2 cellular contexts compared by ENCODE assay signal in the genomic region with DNA sequence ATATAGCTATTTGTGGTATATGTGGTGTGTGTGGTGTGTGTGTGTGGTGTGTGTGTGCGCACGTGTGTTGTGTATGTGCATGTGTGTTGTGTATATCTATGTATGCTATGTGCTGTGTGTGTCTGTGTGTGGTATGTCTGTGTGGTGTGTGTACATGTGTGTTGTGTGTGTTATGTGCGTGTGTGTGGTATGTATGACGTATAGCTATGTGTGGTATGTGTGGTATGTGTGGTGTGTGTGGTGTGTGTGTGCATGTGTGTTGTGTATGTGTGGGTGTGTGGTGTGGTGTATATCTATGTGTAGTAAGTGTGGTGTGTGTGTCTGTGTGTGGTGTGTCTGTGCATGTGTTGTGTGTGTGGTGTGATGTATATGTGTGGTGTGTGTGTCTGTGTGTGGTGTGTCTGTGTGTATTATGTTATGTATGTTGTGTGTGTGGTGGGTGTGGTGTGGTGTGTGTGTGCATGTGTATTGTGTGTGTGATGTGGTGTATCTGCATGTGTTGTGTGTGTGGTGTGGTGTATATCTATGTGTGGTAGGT.
A peak's percentile ranks its signal among the peaks of the same experiment; 100 is the strongest.
TF ChIP-seq lines count a peak whose summit lies in the region.

No MANE protein-coding gene starts in this region.

TF ChIP-seq in HCT116, 20 proteins besides CTCF, POLR2A, EP300 and RAD21:
- no peak for TF ChIP-seq FOSL1 (IDR thresholded peaks at IDR 0.05; ENCODE audit: low read depth)
- TF ChIP-seq, protein P1, sequence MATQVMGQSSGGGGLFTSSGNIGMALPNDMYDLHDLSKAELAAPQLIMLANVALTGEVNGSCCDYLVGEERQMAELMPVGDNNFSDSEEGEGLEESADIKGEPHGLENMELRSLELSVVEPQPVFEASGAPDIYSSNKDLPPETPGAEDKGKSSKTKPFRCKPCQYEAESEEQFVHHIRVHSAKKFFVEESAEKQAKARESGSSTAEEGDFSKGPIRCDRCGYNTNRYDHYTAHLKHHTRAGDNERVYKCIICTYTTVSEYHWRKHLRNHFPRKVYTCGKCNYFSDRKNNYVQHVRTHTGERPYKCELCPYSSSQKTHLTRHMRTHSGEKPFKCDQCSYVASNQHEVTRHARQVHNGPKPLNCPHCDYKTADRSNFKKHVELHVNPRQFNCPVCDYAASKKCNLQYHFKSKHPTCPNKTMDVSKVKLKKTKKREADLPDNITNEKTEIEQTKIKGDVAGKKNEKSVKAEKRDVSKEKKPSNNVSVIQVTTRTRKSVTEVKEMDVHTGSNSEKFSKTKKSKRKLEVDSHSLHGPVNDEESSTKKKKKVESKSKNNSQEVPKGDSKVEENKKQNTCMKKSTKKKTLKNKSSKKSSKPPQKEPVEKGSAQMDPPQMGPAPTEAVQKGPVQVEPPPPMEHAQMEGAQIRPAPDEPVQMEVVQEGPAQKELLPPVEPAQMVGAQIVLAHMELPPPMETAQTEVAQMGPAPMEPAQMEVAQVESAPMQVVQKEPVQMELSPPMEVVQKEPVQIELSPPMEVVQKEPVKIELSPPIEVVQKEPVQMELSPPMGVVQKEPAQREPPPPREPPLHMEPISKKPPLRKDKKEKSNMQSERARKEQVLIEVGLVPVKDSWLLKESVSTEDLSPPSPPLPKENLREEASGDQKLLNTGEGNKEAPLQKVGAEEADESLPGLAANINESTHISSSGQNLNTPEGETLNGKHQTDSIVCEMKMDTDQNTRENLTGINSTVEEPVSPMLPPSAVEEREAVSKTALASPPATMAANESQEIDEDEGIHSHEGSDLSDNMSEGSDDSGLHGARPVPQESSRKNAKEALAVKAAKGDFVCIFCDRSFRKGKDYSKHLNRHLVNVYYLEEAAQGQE (IDR thresholded peaks at IDR 0.05; ENCODE audit: low read depth), result no peak
- no peak for TF ChIP-seq ELF1 (IDR thresholded peaks at IDR 0.05; ENCODE audit: borderline replicate concordance, low read depth)
- no peak for TF ChIP-seq YY1 (IDR thresholded peaks at IDR 0.05; ENCODE audit: extremely low read depth, insufficient replicate concordance, low read depth, low read length)
- no peak for TF ChIP-seq ZNF274 (IDR thresholded peaks at IDR 0.05; ENCODE audit: low read depth, low read length)
- TF ChIP-seq SRF (IDR thresholded peaks at IDR 0.05; ENCODE audit: low read depth), result no peak

TF ChIP-seq in K562, 482 proteins besides CTCF, POLR2A, EP300 and RAD21:
- TF ChIP-seq PHF20 (IDR thresholded peaks at IDR 0.05; ENCODE audit: partially characterized antibody) (peak; percentile 23), FOXJ2 (tag; IDR thresholded peaks at IDR 0.05) (no peak), IRF2 (CRISPR knock-in tag; IDR thresholded peaks at IDR 0.05) (0 out of 2 replicates have a peak, but pooled peaks have one; percentile 41), STAG1 (CRISPR knock-in tag; IDR thresholded peaks at IDR 0.05; ENCODE audit: borderline replicate concordance) (peak; percentile 38; the same call in 1 of the 2 replicates), MYBL2 (IDR thresholded peaks at IDR 0.05; ENCODE audit: low read depth) (peak; percentile 19; the same call in 1 of the 2 replicates), MYBL2 (CRISPR knock-in tag; IDR thresholded peaks at IDR 0.05; ENCODE audit: borderline replicate concordance) (no peak), ZNF57 (CRISPR knock-in tag; IDR thresholded peaks at IDR 0.05) (no peak)
- TF ChIP-seq, protein P2, sequence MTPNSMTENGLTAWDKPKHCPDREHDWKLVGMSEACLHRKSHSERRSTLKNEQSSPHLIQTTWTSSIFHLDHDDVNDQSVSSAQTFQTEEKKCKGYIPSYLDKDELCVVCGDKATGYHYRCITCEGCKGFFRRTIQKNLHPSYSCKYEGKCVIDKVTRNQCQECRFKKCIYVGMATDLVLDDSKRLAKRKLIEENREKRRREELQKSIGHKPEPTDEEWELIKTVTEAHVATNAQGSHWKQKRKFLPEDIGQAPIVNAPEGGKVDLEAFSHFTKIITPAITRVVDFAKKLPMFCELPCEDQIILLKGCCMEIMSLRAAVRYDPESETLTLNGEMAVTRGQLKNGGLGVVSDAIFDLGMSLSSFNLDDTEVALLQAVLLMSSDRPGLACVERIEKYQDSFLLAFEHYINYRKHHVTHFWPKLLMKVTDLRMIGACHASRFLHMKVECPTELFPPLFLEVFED (CRISPR knock-in tag; conservative IDR thresholded peaks at IDR 0.05), result peak; percentile 54; the same call in 1 of the 2 replicates
- TF ChIP-seq, protein P3, sequence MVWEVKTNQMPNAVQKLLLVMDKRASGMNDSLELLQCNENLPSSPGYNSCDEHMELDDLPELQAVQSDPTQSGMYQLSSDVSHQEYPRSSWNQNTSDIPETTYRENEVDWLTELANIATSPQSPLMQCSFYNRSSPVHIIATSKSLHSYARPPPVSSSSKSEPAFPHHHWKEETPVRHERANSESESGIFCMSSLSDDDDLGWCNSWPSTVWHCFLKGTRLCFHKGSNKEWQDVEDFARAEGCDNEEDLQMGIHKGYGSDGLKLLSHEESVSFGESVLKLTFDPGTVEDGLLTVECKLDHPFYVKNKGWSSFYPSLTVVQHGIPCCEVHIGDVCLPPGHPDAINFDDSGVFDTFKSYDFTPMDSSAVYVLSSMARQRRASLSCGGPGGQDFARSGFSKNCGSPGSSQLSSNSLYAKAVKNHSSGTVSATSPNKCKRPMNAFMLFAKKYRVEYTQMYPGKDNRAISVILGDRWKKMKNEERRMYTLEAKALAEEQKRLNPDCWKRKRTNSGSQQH (CRISPR knock-in tag; IDR thresholded peaks at IDR 0.05), result 0 out of 2 replicates have a peak, but pooled peaks have one; percentile 19
TF ChIP-seq in K562: peak in this region for 6.
